In genomic region chr10:33899578-33900531, GRCh38 we compare ENCODE assay signal across 21 cellular contexts.
DNase-seq lines count a peak whose midpoint lies in the region; TF ChIP-seq lines count a peak whose summit lies in the region.
"Had no signal": no experiment of that assay in that cellular context is flagged by ENCODE, and none has a peak within 500 bp of the region (broad histone marks: within the 10 kb centered on the region; RNA-seq: fewer than 3 reads in every experiment).

No MANE protein-coding gene starts in this region.

- H4K20me1 ChIP-seq in neural progenitor cell (ENCODE audit: low read depth): no peaks in the 10 kb centered on the region
- H4K20me1 ChIP-seq: BLaER1 treated with 17β-estradiol and CSF1 and Interleukin-3, amounts not matched to agents 10 nM and 100 nM had no signal

- H3K36me3 Mint-ChIP-seq in neural progenitor cell: no peaks in the 10 kb centered on the region
- H3K36me3 Mint-ChIP-seq: activated CD4-positive, alpha-beta memory T cell treated with anti-CD3 and anti-CD28 coated beads for 36 hours had no signal

- H2AFZ ChIP-seq in neural progenitor cell (replicated peaks): no peak overlapping the region
- H2AFZ ChIP-seq: hepatocyte had no signal

- no peaks in the 10 kb centered on the region for H3K36me3 ChIP-seq in subcutaneous abdominal adipose tissue (ENCODE audit: control insufficient read depth in 5 of 5, insufficient read depth in 5 of 5, low read length in 5 of 5)
- no peaks in the 10 kb centered on the region for H3K36me3 ChIP-seq in neural progenitor cell
- H3K36me3 ChIP-seq: BLaER1 treated with 17β-estradiol and CSF1 and Interleukin-3, amounts not matched to agents 10 nM and 100 nM; transverse colon had no signal

- H3K27me3 ChIP-seq in subcutaneous abdominal adipose tissue (ENCODE audit: control insufficient read depth in 5 of 5, insufficient read depth in 4 of 5, low read length in 5 of 5): no peaks in the 10 kb centered on the region
- no peaks in the 10 kb centered on the region for H3K27me3 ChIP-seq in neural progenitor cell
- H3K27me3 ChIP-seq: BLaER1 treated with 17β-estradiol and CSF1 and Interleukin-3, amounts not matched to agents 10 nM and 100 nM; hepatocyte; transverse colon had no signal

- H3K4me2 ChIP-seq in neural progenitor cell: no peak overlapping the region
- H3K4me2 ChIP-seq: BLaER1 treated with 17β-estradiol and CSF1 and Interleukin-3, amounts not matched to agents 10 nM and 100 nM; hepatocyte had no signal

- H3K9ac ChIP-seq in subcutaneous abdominal adipose tissue (ENCODE audit: low read length in 5 of 5) (no peak overlapping the region), neural progenitor cell (no peak overlapping the region)
- H3K9ac ChIP-seq: BLaER1 treated with 17β-estradiol and CSF1 and Interleukin-3, amounts not matched to agents 10 nM and 100 nM had no signal

- no peaks in the 10 kb centered on the region for H3F3A ChIP-seq in neural progenitor cell (ENCODE audit: low read depth)

- H3K27ac ChIP-seq in subcutaneous abdominal adipose tissue (ENCODE audit: low read depth, low read length) (peak overlapping the region; percentile 69), neural progenitor cell (no peak overlapping the region)
- H3K27ac ChIP-seq: BLaER1 treated with 17β-estradiol and CSF1 and Interleukin-3, amounts not matched to agents 10 nM and 100 nM; hepatocyte had no signal

- peaks cover 14% of the 10 kb centered on the region for H3K4me1 Mint-ChIP-seq in neural progenitor cell
- H3K4me1 Mint-ChIP-seq: activated naive CD8-positive, alpha-beta T cell treated with anti-CD3 and anti-CD28 coated beads, Interleukin-2, amount 10 ng/mL, durations not matched to agents 7 days and 5 days; central memory CD8-positive, alpha-beta T cell had no signal

- H3K4me3 ChIP-seq in subcutaneous abdominal adipose tissue (ENCODE audit: low read depth in 1 of 5, low read length in 5 of 5) (no peak overlapping the region), neural progenitor cell (no peak overlapping the region)
- H3K4me3 ChIP-seq: BLaER1 treated with 17β-estradiol and CSF1 and Interleukin-3, amounts not matched to agents 10 nM and 100 nM; hepatocyte; transverse colon had no signal

- DNase-seq in NCI-H510A treated with DMSO at 0.1 percent for 48 hours (lab: John Stamatoyannopoulos, UW): peak; percentile 3
- DNase-seq in NCI-H510A (lab: John Stamatoyannopoulos, UW): no peak
- peak; percentile 33 for DNase-seq in dermis blood vessel endothelial cell
- peak; percentile 35 for DNase-seq in left kidney (ENCODE audit: low read depth, low spot score)
- no peak for DNase-seq in NCI-H82 treated with DMSO at 0.1 percent for 48 hours (lab: John Stamatoyannopoulos, UW; ENCODE audit: unreplicated experiment)
- no peak for DNase-seq in cerebellar cortex (ENCODE audit: low spot score)
- no peak for DNase-seq in neural progenitor cell (ENCODE audit: low spot score)
- DNase-seq: 8988T; activated CD4-positive, alpha-beta memory T cell treated with anti-CD3 and anti-CD28 coated beads for 36 hours; activated naive CD8-positive, alpha-beta T cell treated with anti-CD3 and anti-CD28 coated beads, Interleukin-2, amount 10 ng/mL, durations not matched to agents 7 days and 5 days; activated T-cell treated with anti-CD3 and anti-CD28 coated beads, Interleukin-2, amount 50 U/mL, for 48 hours; Karpas-422; NCI-H1436 treated with DMSO at 0.1 percent for 48 hours; NCI-H345; retina; stimulated activated CD4-positive, alpha-beta T cell treated with anti-CD3 and anti-CD28 coated beads, Interleukin-2, amount 100 ng/mL, for 48 hours; transverse colon had no signal

- H3K79me2 ChIP-seq in neural progenitor cell (ENCODE audit: low read depth): no peaks in the 10 kb centered on the region
- H3K79me2 ChIP-seq: hepatocyte had no signal

- H3K4me3 Mint-ChIP-seq in neural progenitor cell: no peak overlapping the region
- H3K4me3 Mint-ChIP-seq: activated CD4-positive, alpha-beta memory T cell treated with anti-CD3 and anti-CD28 coated beads for 36 hours; activated naive CD8-positive, alpha-beta T cell treated with anti-CD3 and anti-CD28 coated beads, Interleukin-2, amount 10 ng/mL, durations not matched to agents 7 days and 5 days; central memory CD8-positive, alpha-beta T cell had no signal

- H3K9me3 ChIP-seq in subcutaneous abdominal adipose tissue (ENCODE audit: control insufficient read depth in 5 of 5, low read length in 5 of 5) (no peaks in the 10 kb centered on the region), neural progenitor cell (ENCODE audit: low read depth) (no peaks in the 10 kb centered on the region)
- H3K9me3 ChIP-seq: transverse colon had no signal

- peaks cover 6% of the 10 kb centered on the region for H3K9me3 Mint-ChIP-seq in neural progenitor cell
- H3K9me3 Mint-ChIP-seq: activated CD4-positive, alpha-beta memory T cell treated with anti-CD3 and anti-CD28 coated beads for 36 hours; activated naive CD8-positive, alpha-beta T cell treated with anti-CD3 and anti-CD28 coated beads, Interleukin-2, amount 10 ng/mL, durations not matched to agents 7 days and 5 days had no signal

- H3K4me1 ChIP-seq in subcutaneous abdominal adipose tissue (ENCODE audit: control insufficient read depth in 5 of 5, insufficient read depth in 5 of 5, low read length in 5 of 5) (peaks cover 0 to 21% (median 16%) of the 10 kb centered on the region in 5 donors), neural progenitor cell (no peaks in the 10 kb centered on the region)
- H3K4me1 ChIP-seq: BLaER1 treated with 17β-estradiol and CSF1 and Interleukin-3, amounts not matched to agents 10 nM and 100 nM had no signal

- H3K27me3 Mint-ChIP-seq in neural progenitor cell (ENCODE audit: insufficient read depth, low read depth): peaks cover 8% of the 10 kb centered on the region

- TF ChIP-seq CTCF in neural progenitor cell (IDR thresholded peaks at IDR 0.05): no peak

- no peak overlapping the region for H3K27ac Mint-ChIP-seq in neural progenitor cell
- H3K27ac Mint-ChIP-seq: activated CD4-positive, alpha-beta memory T cell treated with anti-CD3 and anti-CD28 coated beads for 36 hours; activated naive CD8-positive, alpha-beta T cell treated with anti-CD3 and anti-CD28 coated beads, Interleukin-2, amount 10 ng/mL, durations not matched to agents 7 days and 5 days had no signal

Comparison
In these comparisons a context has a peak if more than half of its experiments do, and no peak if none do; other contexts are left out.
1. DNase-seq: peak in NCI-H510A treated with DMSO at 0.1 percent for 48 hours (single experiment), dermis blood vessel endothelial cell (single experiment) and left kidney (single experiment); none in NCI-H510A (single experiment), NCI-H82 treated with DMSO at 0.1 percent for 48 hours (single experiment), cerebellar cortex (single experiment) and neural progenitor cell (single experiment).